Comparison of ENCODE assay signal across 8 cellular contexts in the genomic region with DNA sequence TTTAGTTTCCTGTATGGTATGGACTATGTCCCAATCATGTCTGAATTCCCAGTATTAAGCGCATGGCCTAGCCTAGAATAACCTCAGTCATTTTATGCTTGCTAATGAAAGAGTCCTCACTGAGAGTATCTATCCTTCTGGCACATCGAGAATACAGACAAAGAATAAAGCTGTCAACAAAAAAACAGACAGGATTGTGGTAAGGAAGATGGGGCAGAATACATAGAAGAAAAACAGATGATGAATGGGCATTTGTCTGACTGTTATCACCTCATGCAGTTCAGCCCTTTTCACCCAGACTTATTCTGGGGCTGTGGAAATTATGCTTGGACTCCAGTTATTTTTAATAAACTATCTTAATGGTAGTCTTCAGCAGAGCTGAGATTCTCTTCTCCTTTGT.
"Had no signal": no experiment of that assay in that cellular context is flagged by ENCODE, and none has a peak within 500 bp of the region (broad histone marks: within the 10 kb centered on the region; RNA-seq: fewer than 3 reads in every experiment).

No MANE protein-coding gene starts in this region.

- H3K9ac ChIP-seq: GM23248 had no signal

- H2AFZ ChIP-seq: GM23248 had no signal

- ATAC-seq: HCT116 had no signal

- H3K4me3 Mint-ChIP-seq: H9, HFFc6 had no signal

- H3K36me3 ChIP-seq: HAP-1 had no signal

- DNase-seq: GM23248, GOT3, H7, H9, HCEC 1CT, HFFc6 had no signal

- H3K4me1 ChIP-seq: HAP-1 had no signal

- H3K9me3 ChIP-seq: HAP-1 had no signal

- H3K4me3 ChIP-seq: GM23248, HAP-1 had no signal

- H3K27ac Mint-ChIP-seq: H9, HFFc6 had no signal

- H3K27ac ChIP-seq: GM23248 had no signal

- H3K9me3 Mint-ChIP-seq: H9, HFFc6 had no signal
